In the genomic region with DNA sequence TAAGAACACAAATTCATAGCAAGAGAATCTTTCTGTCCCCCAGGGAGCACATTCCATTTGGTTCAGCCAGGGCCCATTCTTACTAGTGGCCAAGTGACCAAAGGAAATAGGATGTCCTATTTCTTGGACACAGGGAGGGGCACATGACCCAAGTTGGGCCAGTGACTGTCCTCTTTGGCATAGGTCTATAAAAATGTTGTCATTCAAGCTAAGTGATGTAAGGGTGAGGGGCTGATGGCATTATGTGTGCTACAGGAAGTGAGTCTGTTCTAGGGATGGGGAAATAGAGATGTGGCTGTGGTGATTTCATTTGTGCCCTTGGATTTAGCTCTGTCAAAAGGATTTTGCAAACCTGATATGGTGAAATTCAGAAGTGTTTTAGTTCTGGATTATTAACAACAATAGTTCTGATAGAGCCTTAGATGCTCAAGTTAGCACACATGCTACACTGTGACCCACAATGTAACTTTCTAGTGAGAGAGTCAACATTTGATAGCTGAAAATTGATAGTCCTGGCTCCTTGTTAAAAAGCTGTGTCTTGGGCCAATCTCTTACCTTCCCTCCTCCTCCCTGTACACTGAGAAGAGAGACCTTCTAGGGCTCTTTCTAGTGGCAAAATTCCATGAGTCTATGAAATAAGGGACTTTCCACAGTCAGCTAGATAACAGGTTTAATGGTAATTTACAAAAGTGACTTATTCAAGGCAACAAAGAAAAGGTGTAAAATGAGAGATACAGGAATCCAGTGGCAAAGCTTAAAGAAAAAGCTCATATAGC, we compare ENCODE assay signal across 24 cellular contexts.
DNase-seq lines count a peak whose midpoint lies in the region; ATAC-seq and TF ChIP-seq lines count a peak whose summit lies in the region.
"Had no signal": no experiment of that assay in that cellular context is flagged by ENCODE, and none has a peak within 500 bp of the region (broad histone marks: within the 10 kb centered on the region; RNA-seq: fewer than 3 reads in every experiment).

No MANE protein-coding gene starts in this region.

- no peaks in the 10 kb centered on the region for H3K9me3 ChIP-seq in gastroesophageal sphincter
- no peaks in the 10 kb centered on the region for H3K9me3 ChIP-seq in mammary epithelial cell (replicated peaks; ENCODE audit: insufficient read depth, low read length)
- H3K9me3 ChIP-seq: thyroid gland had no signal

- H3K36me3 ChIP-seq in gastroesophageal sphincter (no peaks in the 10 kb centered on the region), mammary epithelial cell (ENCODE audit: insufficient read depth, low read length) (no peaks in the 10 kb centered on the region)
- H3K36me3 ChIP-seq: thyroid gland had no signal

- in situ Hi-C loops in mammary epithelial cell (cut with MboI; ENCODE audit: low sequenced_read_pairs in 2 of 2), result no loop called here

- ATAC-seq in gastroesophageal sphincter, result peak; percentile 88
- ATAC-seq: activated CD4-positive, CD25-positive, alpha-beta regulatory T cell treated with anti-CD3 and anti-CD28 coated beads, Interleukin-2, amount 50 U/mL, for 24 hours; activated T-cell treated with anti-CD3 and anti-CD28 coated beads, Interleukin-2, amount 50 U/mL, for 72 hours; naive thymus-derived CD4-positive, alpha-beta T cell had no signal

- H3K9ac ChIP-seq in mammary epithelial cell (ENCODE audit: insufficient read depth, low read length), result no peak overlapping the region

- CTCF ChIA-PET in mammary epithelial cell (lab: Charles Lee; ENCODE audit: low non-redundant PET), result no interaction called here

- H3K79me2 ChIP-seq in mammary epithelial cell (ENCODE audit: insufficient read depth, low read length), result no peaks in the 10 kb centered on the region

- H3K4me3 Mint-ChIP-seq in progenitor cell of endocrine pancreas (ENCODE audit: low read depth), result no peak overlapping the region
- H3K4me3 Mint-ChIP-seq: activated naive CD4-positive, alpha-beta T cell treated with anti-CD3 and anti-CD28 coated beads, Interleukin-2, amount 50 U/mL, for 24 hours; activated T-cell treated with anti-CD3 and anti-CD28 coated beads, Interleukin-2, amount 50 U/mL, for 72 hours; CD4-positive, CD25-positive, alpha-beta regulatory T cell; naive thymus-derived CD4-positive, alpha-beta T cell had no signal

- H3K9me3 Mint-ChIP-seq in progenitor cell of endocrine pancreas (ENCODE audit: low read depth), result no peaks in the 10 kb centered on the region
- H3K9me3 Mint-ChIP-seq: activated naive CD4-positive, alpha-beta T cell treated with anti-CD3 and anti-CD28 coated beads, Interleukin-2, amount 50 U/mL, for 24 hours; activated T-cell treated with anti-CD3 and anti-CD28 coated beads, Interleukin-2, amount 50 U/mL, for 72 hours had no signal

- no peaks in the 10 kb centered on the region for H4K20me1 ChIP-seq in mammary epithelial cell (ENCODE audit: insufficient read depth, low read length)

- H3K36me3 Mint-ChIP-seq in progenitor cell of endocrine pancreas (ENCODE audit: insufficient read depth), result no peaks in the 10 kb centered on the region
- H3K36me3 Mint-ChIP-seq: activated naive CD4-positive, alpha-beta T cell treated with anti-CD3 and anti-CD28 coated beads, Interleukin-2, amount 50 U/mL, for 24 hours; CD4-positive, CD25-positive, alpha-beta regulatory T cell; naive thymus-derived CD4-positive, alpha-beta T cell had no signal

- intact Hi-C loops in mammary epithelial cell (cut with micrococcal nuclease), result no loop called here

- no peak overlapping the region for H2AFZ ChIP-seq in mammary epithelial cell (ENCODE audit: low read depth, low read length)

- H3K27ac ChIP-seq in VCaP (peak overlapping the region; percentile 61), gastroesophageal sphincter (peak overlapping the region in 3 of 4 donors; percentile 25 to 51 (median 29)), mammary epithelial cell (ENCODE audit: insufficient read depth, low read depth, low read length) (no peak overlapping the region)
- H3K27ac ChIP-seq: RWPE1, thyroid gland had no signal

- no peak for TF ChIP-seq EP300 in gastroesophageal sphincter (IDR thresholded peaks at IDR 0.05)

- TF ChIP-seq POLR2A in gastroesophageal sphincter (IDR thresholded peaks at IDR 0.05), result no peak

- dilution Hi-C loops in mammary epithelial cell (cut with HindIII; ENCODE audit: low sequenced_read_pairs), result no loop called here

- no TSS peak for BruUV-seq in mammary epithelial cell (replicated peaks; lab: Mats Ljungman, UMichigan)

- H3K27me3 ChIP-seq in gastroesophageal sphincter (no peaks in the 10 kb centered on the region), mammary epithelial cell (ENCODE audit: insufficient read depth, low read length) (no peaks in the 10 kb centered on the region)
- H3K27me3 ChIP-seq: thyroid gland had no signal

- no peak overlapping the region for H3K4me2 ChIP-seq in mammary epithelial cell (ENCODE audit: insufficient read depth, low read depth, low read length)

- peak overlapping the region; percentile 73 for H3K27ac Mint-ChIP-seq in progenitor cell of endocrine pancreas
- H3K27ac Mint-ChIP-seq: activated naive CD4-positive, alpha-beta T cell treated with anti-CD3 and anti-CD28 coated beads, Interleukin-2, amount 50 U/mL, for 24 hours; activated T-cell treated with anti-CD3 and anti-CD28 coated beads, Interleukin-2, amount 50 U/mL, for 72 hours; CD4-positive, CD25-positive, alpha-beta regulatory T cell; naive thymus-derived CD4-positive, alpha-beta T cell had no signal

- H3K4me1 Mint-ChIP-seq in progenitor cell of endocrine pancreas (ENCODE audit: low read depth), result peaks cover 25% of the 10 kb centered on the region
- H3K4me1 Mint-ChIP-seq: activated naive CD4-positive, alpha-beta T cell treated with anti-CD3 and anti-CD28 coated beads, Interleukin-2, amount 50 U/mL, for 24 hours; CD4-positive, CD25-positive, alpha-beta regulatory T cell; naive thymus-derived CD4-positive, alpha-beta T cell had no signal

- no peak overlapping the region for H3K4me3 ChIP-seq in gastroesophageal sphincter
- H3K4me3 ChIP-seq in mammary epithelial cell (replicated peaks in 1 of 3; ENCODE audit: insufficient read depth in 1 of 3, low read depth in 2 of 3, low read length in 3 of 3), result no peak overlapping the region
- H3K4me3 ChIP-seq: thyroid gland had no signal

- no peaks in the 10 kb centered on the region for H3K27me3 Mint-ChIP-seq in progenitor cell of endocrine pancreas
- H3K27me3 Mint-ChIP-seq: activated naive CD4-positive, alpha-beta T cell treated with anti-CD3 and anti-CD28 coated beads, Interleukin-2, amount 50 U/mL, for 24 hours; CD4-positive, CD25-positive, alpha-beta regulatory T cell had no signal

- no peak for TF ChIP-seq CTCF in VCaP (conservative IDR thresholded peaks at IDR 0.05)
- TF ChIP-seq CTCF in gastroesophageal sphincter (IDR thresholded peaks at IDR 0.05), result no peak
- no peak for TF ChIP-seq CTCF in progenitor cell of endocrine pancreas (IDR thresholded peaks at IDR 0.05; ENCODE audit: unreplicated experiment)
- TF ChIP-seq CTCF in mammary epithelial cell (conservative IDR thresholded peaks at IDR 0.05 in 1 of 2, IDR thresholded peaks at IDR 0.05 in 1 of 2; ENCODE audit: extremely low read depth in 1 of 2, insufficient read depth in 1 of 2, low read depth in 1 of 2, low read length in 2 of 2), result no peak

- DNase-seq in HCEC 1CT, result peak; percentile 34
- DNase-seq in progenitor cell of endocrine pancreas (ENCODE audit: low spot score, unreplicated experiment), result no peak
- no peak for DNase-seq in Ammon's horn (ENCODE audit: low spot score)
- no peak for DNase-seq in HuH-7.5 (ENCODE audit: low spot score)
- DNase-seq in mammary epithelial cell, result no peak
- DNase-seq in NK-92 treated with Interleukin-12 subunit alpha and Interleukin-12 subunit beta, amount 100 ng/mL, for 24 hours (lab: John Stamatoyannopoulos, UW), result no peak
- DNase-seq: activated T-cell treated with anti-CD3 and anti-CD28 coated beads, Interleukin-2, amount 50 U/mL, for 72 hours; CD4-positive, CD25-positive, alpha-beta regulatory T cell; effector memory CD4-positive, alpha-beta T cell; GF-D8; Karpas-422; mesendoderm; naive thymus-derived CD4-positive, alpha-beta T cell; NCI-H1105; NCI-H2029 treated with DMSO at 0.1 percent for 48 hours; small intestine; stimulated activated naive CD4-positive, alpha-beta T cell treated with Interleukin-2 at 50 U/mL for 16 hours; T-helper 9 cell; thyroid gland had no signal

- H3K4me1 ChIP-seq in gastroesophageal sphincter, result peaks cover 11 to 72% (median 14%) of the 10 kb centered on the region in 3 donors
- H3K4me1 ChIP-seq in mammary epithelial cell (ENCODE audit: insufficient read depth, low read length), result peaks cover 13% of the 10 kb centered on the region
